Comparison of ENCODE assay signal across 8 cellular contexts in the genomic region with DNA sequence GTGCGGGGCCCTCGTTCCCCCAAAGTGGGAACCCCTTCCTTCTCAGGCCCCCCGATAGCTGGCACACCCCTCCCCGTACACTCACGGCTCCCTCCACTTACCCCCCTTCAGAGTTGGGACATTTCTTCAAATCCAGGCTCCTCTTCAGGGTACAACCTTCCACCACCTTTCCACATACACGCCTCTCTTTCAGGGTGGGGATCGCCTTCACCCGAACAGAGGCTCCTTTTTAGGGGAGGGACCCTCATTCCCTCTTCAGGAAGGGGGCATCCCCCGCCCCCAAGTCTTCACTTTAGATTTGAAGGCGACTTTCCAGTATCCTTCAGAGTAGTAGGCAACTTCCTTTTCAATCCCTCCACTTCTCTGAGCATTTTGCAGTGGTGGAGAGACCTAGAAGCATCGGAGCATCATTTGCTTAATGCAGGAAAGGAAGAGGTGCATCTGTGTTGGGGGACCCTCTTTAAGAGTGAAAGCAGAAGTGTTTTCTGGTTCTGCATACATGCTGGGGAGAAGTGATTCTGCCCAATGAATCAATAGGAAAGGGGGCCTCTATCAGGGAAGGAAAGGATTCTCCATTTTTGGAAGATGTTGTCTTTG. TPM values are rescaled to one million over a fixed set of nuclear protein-coding genes. Genes with fewer than 3 reads are reported as not detected.
DNase-seq lines count a peak whose midpoint lies in the region; ATAC-seq, FAIRE-seq and TF ChIP-seq lines count a peak whose summit lies in the region.

No MANE protein-coding gene starts in this region.

- CTCF ChIA-PET in BJ (lab: Yijun Ruan, JAX) = interaction anchor here (0.7 kb wide), 1 partner anchor 158 kb away, joined by 4 read pairs; no protein-coding TSS in a partner anchor

- no peaks in the 10 kb centered on the region for H3K36me3 ChIP-seq in BJ (ENCODE audit: control insufficient read depth, insufficient read depth, low read length)
- peaks cover 9% of the 10 kb centered on the region; the same call in 1 of the 2 replicates for H3K36me3 ChIP-seq in SU-DHL-6 (ENCODE audit: low read length)
- no peaks in the 10 kb centered on the region for H3K36me3 ChIP-seq in gastrocnemius medialis

- no peak for TF ChIP-seq POLR2A in gastrocnemius medialis (IDR thresholded peaks at IDR 0.05)

- intact Hi-C loops in gastrocnemius medialis (cut with DNase I; ENCODE audit: low total_unique reads) = loop anchor here (2.0 kb wide), 2 partner anchors 67 to 191 kb away; partner anchors contain the start of gene COX7A2L

- no peaks in the 10 kb centered on the region for H3K9me3 ChIP-seq in SU-DHL-6 (ENCODE audit: insufficient read depth, low read length)
- no peaks in the 10 kb centered on the region for H3K9me3 ChIP-seq in gastrocnemius medialis

- no peak for FAIRE-seq in D721Med (lab: Jason Lieb, UNC)

- peaks cover 14% of the 10 kb centered on the region for H4K20me1 ChIP-seq in SU-DHL-6 (ENCODE audit: low read depth, low read length)

- no peak for DNase-seq in BJ (ENCODE audit: low read depth)
- DNase-seq in foreskin fibroblast = peak in 1 of 2 donors; percentile 28
- no peak for DNase-seq in gastrocnemius medialis
- DNase-seq in D721Med (ENCODE audit: insufficient read length, low spot score) = no peak

- H3K27ac ChIP-seq in SU-DHL-6 (ENCODE audit: low read depth, low read length) (peak overlapping the region; percentile 60), gastrocnemius medialis (peak overlapping the region; percentile 73 to 83 (median 81))

- H3K4me3 ChIP-seq in BJ (ENCODE audit: low read depth, low read length) (peak overlapping the region; percentile 66), SU-DHL-6 (ENCODE audit: insufficient read depth, low read length, poor library complexity, severe bottlenecking) (peak overlapping the region; percentile 75), foreskin fibroblast (ENCODE audit: low read depth in 1 of 2, low read length in 2 of 2) (peak overlapping the region; percentile 82 to 95), gastrocnemius medialis (peak overlapping the region; percentile 73 to 92 (median 88))

- no peaks in the 10 kb centered on the region for H3K9me2 ChIP-seq in SU-DHL-6 (replicated peaks; ENCODE audit: insufficient read depth, low read length)

- no peak for TF ChIP-seq CTCF in BJ (IDR thresholded peaks at IDR 0.05; ENCODE audit: insufficient read depth, low read depth, low read length)
- no peak for TF ChIP-seq CTCF in SU-DHL-6 (IDR thresholded peaks at IDR 0.05; ENCODE audit: insufficient read depth, low read length, poor library complexity, severe bottlenecking)
- no peak for TF ChIP-seq CTCF in foreskin fibroblast (IDR thresholded peaks at IDR 0.05; ENCODE audit: low read depth, low read length)
- no peak for TF ChIP-seq CTCF in gastrocnemius medialis (IDR thresholded peaks at IDR 0.05 in 4 of 5, conservative IDR thresholded peaks at IDR 0.05 in 1 of 5)
- no peak for TF ChIP-seq CTCF in D721Med (IDR thresholded peaks at IDR 0.05; ENCODE audit: insufficient read depth, missing control alignments)

- peak overlapping the region; percentile 86 for H3K4me2 ChIP-seq in SU-DHL-6 (ENCODE audit: low read depth, low read length, poor library complexity, severe bottlenecking)

- H3K79me2 ChIP-seq in SU-DHL-6 (ENCODE audit: insufficient read depth, low read length) = peaks cover 45% of the 10 kb centered on the region

- ATAC-seq in GM18909 (IDR thresholded peaks at IDR 0.05; ENCODE audit: poor library complexity, unreplicated experiment) (peak; percentile 32), HG03103 (IDR thresholded peaks at IDR 0.05; ENCODE audit: low read depth, unreplicated experiment) (peak; percentile 33), gastrocnemius medialis (no peak), HG03457 (IDR thresholded peaks at IDR 0.05; ENCODE audit: unreplicated experiment) (no peak)

- in situ Hi-C loops in gastrocnemius medialis (cut with MboI; ENCODE audit: low sequenced_read_pairs in 4 of 4) = no loop called here

- peak overlapping the region; percentile 86 for H2AFZ ChIP-seq in SU-DHL-6 (ENCODE audit: low read depth, low read length, severe bottlenecking)

- H3K4me1 ChIP-seq in gastrocnemius medialis = peaks cover 12 to 20% of the 10 kb centered on the region in 2 donors

- peak overlapping the region; percentile 74 for H3K9ac ChIP-seq in SU-DHL-6 (ENCODE audit: low read length)

- H3K27me3 ChIP-seq in BJ (ENCODE audit: control insufficient read depth, insufficient read depth, low read length) (no peaks in the 10 kb centered on the region), SU-DHL-6 (ENCODE audit: low read length) (no peaks in the 10 kb centered on the region), gastrocnemius medialis (no peaks in the 10 kb centered on the region)

- H3F3A ChIP-seq in SU-DHL-6 (ENCODE audit: insufficient read depth) = no peaks in the 10 kb centered on the region; the same call in 1 of the 2 replicates

- POLR2A ChIA-PET in BJ (lab: Charles Lee) = no interaction called here

RNA-seq across cellular contexts. Expression of gene EML4, which starts 0.8 kb away (rescaled TPM):
- 19.1 and 30.7 TPM in 2 replicates for polyA plus RNA-seq in BJ (2011; rRNA removed)
- polyA minus RNA-seq in BJ (2011; rRNA and poly(A)+ RNA removed) = 23.2 and 23.8 TPM in 2 replicates
- total RNA-seq in gastrocnemius medialis = 1 to 10 TPM; 3.0 to 5.0 (median 4.6) TPM

Comparison
In these comparisons a context has a peak if more than half of its experiments do, and no peak if none do; other contexts are left out.
1. ATAC-seq: peak in GM18909 (single experiment) and HG03103 (single experiment); none in gastrocnemius medialis (0 of 2) and HG03457 (single experiment).
2. Peak in every context shown above with its lines, with median percentiles within 50 percentile points of each other: H3K4me3 ChIP-seq.